In genomic region chr11:116134450-116134849, GRCh38 we compare ENCODE assay signal across 27 cellular contexts.
"Had no signal": no experiment of that assay in that cellular context is flagged by ENCODE, and none has a peak within 500 bp of the region (broad histone marks: within the 10 kb centered on the region; RNA-seq: fewer than 3 reads in every experiment).

No MANE protein-coding gene starts in this region.

- H3K4me1 Mint-ChIP-seq: stimulated activated effector memory CD8-positive, alpha-beta T cell treated with anti-CD3 and anti-CD28 coated beads, Interleukin-12 subunit alpha, Interleukin-12 subunit beta, amount 100 ng/mL, for 72 hours; stimulated activated memory B cell treated with anti-CD40 and anti-IgM and Interleukin-4, amounts not matched to agents 10 μg/mL and 1 μg/mL and 100 μg/mL, for 72 hours; stimulated activated naive B cell treated with anti-CD40 and anti-IgM and Interleukin-4, amounts not matched to agents 10 μg/mL and 1 μg/mL and 100 μg/mL, for 72 hours; stimulated activated naive CD8-positive, alpha-beta T cell treated with anti-CD3 and anti-CD28 coated beads, Interleukin-15, amount 100 ng/mL, for 72 hours had no signal

- H3K9me3 ChIP-seq: stomach, suprapubic skin, testis, thoracic aorta, thyroid gland, tibial artery, tibial nerve, transverse colon, upper lobe of left lung, upper lobe of right lung, uterus, vagina had no signal

- H3K27me3 Mint-ChIP-seq: stimulated activated naive CD8-positive, alpha-beta T cell treated with anti-CD3 and anti-CD28 coated beads, Interleukin-15, amount 100 ng/mL, for 72 hours had no signal

- H3K36me3 ChIP-seq: stomach, suprapubic skin, thoracic aorta, thyroid gland, tibial artery, tibial nerve, transverse colon, upper lobe of left lung, upper lobe of right lung, uterus, vagina had no signal

- H3K9me3 Mint-ChIP-seq: stimulated activated memory B cell treated with anti-CD40 and anti-IgM and Interleukin-4, amounts not matched to agents 10 μg/mL and 1 μg/mL and 100 μg/mL, for 72 hours; stimulated activated naive B cell treated with anti-CD40 and anti-IgM and Interleukin-4, amounts not matched to agents 10 μg/mL and 1 μg/mL and 100 μg/mL, for 72 hours; stimulated activated naive CD8-positive, alpha-beta T cell treated with anti-CD3 and anti-CD28 coated beads, Interleukin-15, Interleukin-2, amounts not matched to agents 100 ng/mL and 50 ng/mL, for 24 hours; type B pancreatic cell had no signal

- H3K36me3 Mint-ChIP-seq: stimulated activated effector memory CD8-positive, alpha-beta T cell treated with anti-CD3 and anti-CD28 coated beads, Interleukin-12 subunit alpha, Interleukin-12 subunit beta, amount 100 ng/mL, for 72 hours; stimulated activated memory B cell treated with anti-CD40 and anti-IgM and Interleukin-4, amounts not matched to agents 10 μg/mL and 1 μg/mL and 100 μg/mL, for 72 hours; stimulated activated naive B cell treated with anti-CD40 and anti-IgM and Interleukin-4, amounts not matched to agents 10 μg/mL and 1 μg/mL and 100 μg/mL, for 72 hours; type B pancreatic cell had no signal

- H3K4me1 ChIP-seq: stomach, suprapubic skin, testis, thyroid gland, tibial artery, tibial nerve, uterus, vagina had no signal

- ATAC-seq: stimulated activated effector memory CD8-positive, alpha-beta T cell treated with anti-CD3 and anti-CD28 coated beads, Interleukin-12 subunit alpha, Interleukin-12 subunit beta, amount 100 ng/mL, for 72 hours; stimulated activated memory B cell treated with anti-CD40 and anti-IgM and Interleukin-4, amounts not matched to agents 10 μg/mL and 1 μg/mL and 100 μg/mL, for 72 hours; stimulated activated naive B cell treated with anti-CD40 and anti-IgM and Interleukin-4, amounts not matched to agents 10 μg/mL and 1 μg/mL and 100 μg/mL, for 72 hours; stimulated activated naive CD8-positive, alpha-beta T cell treated with anti-CD3 and anti-CD28 coated beads, Interleukin-15, amount 100 ng/mL, for 72 hours; stimulated activated naive CD8-positive, alpha-beta T cell treated with anti-CD3 and anti-CD28 coated beads, Interleukin-15, Interleukin-2, amounts not matched to agents 100 U/mL and 50 U/mL, for 24 hours; upper lobe of right lung had no signal

- DNase-seq: stimulated activated CD4-positive, alpha-beta T cell treated with anti-CD3 and anti-CD28 coated beads, Interleukin-2, amount 100 ng/mL, for 48 hours; stimulated activated CD4-positive, alpha-beta T cell treated with anti-CD3 and anti-CD28 coated beads, Interleukin-4, amount 100 ng/mL, for 1 hour; stimulated activated CD4-positive, alpha-beta T cell treated with anti-CD3 and anti-CD28 coated beads, Interleukin-4, amount 100 ng/mL, for 24 hours; stimulated activated CD4-positive, alpha-beta T cell treated with anti-CD3 and anti-CD28 coated beads, Interleukin-4, amount 100 ng/mL, for 4 hours; stimulated activated CD8-positive, alpha-beta memory T cell treated with anti-CD3 and anti-CD28 coated beads, Interleukin-4, amount 100 ng/mL, for 48 hours; stimulated activated naive B cell treated with anti-CD40 and anti-IgM and Interleukin-4, amounts not matched to agents 10 μg/mL and 1 μg/mL and 100 μg/mL, for 72 hours; stimulated activated naive CD4-positive, alpha-beta T cell; stimulated activated naive CD4-positive, alpha-beta T cell treated with Interleukin-2 at 50 U/mL for 16 hours; stimulated activated naive CD8-positive, alpha-beta T cell treated with anti-CD3 and anti-CD28 coated beads, Interleukin-15, amount 100 ng/mL, for 72 hours; stimulated activated naive CD8-positive, alpha-beta T cell treated with anti-CD3 and anti-CD28 coated beads, Interleukin-15, Interleukin-2, amounts not matched to agents 100 U/mL and 50 U/mL, for 24 hours; stomach; substantia nigra; testis; thyroid gland; tibial artery; transverse colon; upper lobe of left lung; upper lobe of right lung; uterus had no signal

- H3K27ac Mint-ChIP-seq: stimulated activated effector memory CD8-positive, alpha-beta T cell treated with anti-CD3 and anti-CD28 coated beads, Interleukin-12 subunit alpha, Interleukin-12 subunit beta, amount 100 ng/mL, for 72 hours; stimulated activated memory B cell treated with anti-CD40 and anti-IgM and Interleukin-4, amounts not matched to agents 10 μg/mL and 1 μg/mL and 100 μg/mL, for 72 hours; stimulated activated naive B cell treated with anti-CD40 and anti-IgM and Interleukin-4, amounts not matched to agents 10 μg/mL and 1 μg/mL and 100 μg/mL, for 72 hours; stimulated activated naive CD8-positive, alpha-beta T cell treated with anti-CD3 and anti-CD28 coated beads, Interleukin-15, Interleukin-2, amounts not matched to agents 100 ng/mL and 50 ng/mL, for 24 hours; type B pancreatic cell had no signal

- H3K27me3 ChIP-seq: suprapubic skin, testis, thyroid gland, tibial artery, tibial nerve, transverse colon, upper lobe of left lung, upper lobe of right lung, uterus, vagina had no signal

- H3K27ac ChIP-seq: stomach, suprapubic skin, testis, thoracic aorta, thyroid gland, tibial artery, tibial nerve, transverse colon, upper lobe of left lung, upper lobe of right lung, uterus, vagina had no signal

- H3K4me3 ChIP-seq: stomach, suprapubic skin, testis, thoracic aorta, thyroid gland, tibial artery, tibial nerve, transverse colon, upper lobe of left lung, upper lobe of right lung, uterus, vagina had no signal

- H3K4me3 Mint-ChIP-seq: stimulated activated effector memory CD8-positive, alpha-beta T cell treated with anti-CD3 and anti-CD28 coated beads, Interleukin-12 subunit alpha, Interleukin-12 subunit beta, amount 100 ng/mL, for 72 hours; stimulated activated memory B cell treated with anti-CD40 and anti-IgM and Interleukin-4, amounts not matched to agents 10 μg/mL and 1 μg/mL and 100 μg/mL, for 72 hours; stimulated activated naive B cell treated with anti-CD40 and anti-IgM and Interleukin-4, amounts not matched to agents 10 μg/mL and 1 μg/mL and 100 μg/mL, for 72 hours; stimulated activated naive CD8-positive, alpha-beta T cell treated with anti-CD3 and anti-CD28 coated beads, Interleukin-15, amount 100 ng/mL, for 72 hours; stimulated activated naive CD8-positive, alpha-beta T cell treated with anti-CD3 and anti-CD28 coated beads, Interleukin-15, Interleukin-2, amounts not matched to agents 100 ng/mL and 50 ng/mL, for 24 hours; type B pancreatic cell had no signal
